Comparison of ENCODE assay signal across 26 cellular contexts in the genomic region with DNA sequence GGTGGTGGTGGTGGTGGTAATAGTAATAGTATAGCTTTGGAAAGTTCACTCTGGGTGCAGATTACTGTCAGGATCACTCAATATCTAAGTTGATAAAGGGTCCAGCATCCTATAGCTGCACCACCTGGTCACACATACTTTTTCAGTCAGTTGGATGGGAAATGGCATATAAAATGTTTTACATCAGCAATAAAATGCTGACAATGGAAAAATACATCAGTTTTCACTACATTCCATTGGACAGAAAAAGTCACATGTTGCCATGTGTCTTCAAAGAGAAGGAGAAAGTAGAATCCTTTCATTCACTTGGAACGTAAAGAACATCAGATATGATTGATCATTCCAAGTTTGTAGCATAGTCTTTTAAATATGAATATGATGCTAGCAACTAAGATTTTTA.
DNase-seq lines count a peak whose midpoint lies in the region; ATAC-seq, FAIRE-seq and TF ChIP-seq lines count a peak whose summit lies in the region.
"Had no signal": no experiment of that assay in that cellular context is flagged by ENCODE, and none has a peak within 500 bp of the region (broad histone marks: within the 10 kb centered on the region; RNA-seq: fewer than 3 reads in every experiment).

No MANE protein-coding gene starts in this region.

- no peaks in the 10 kb centered on the region for H3K9me2 ChIP-seq in Karpas-422 (replicated peaks; ENCODE audit: insufficient read depth, low read length)

- no peaks in the 10 kb centered on the region for H3K9me1 ChIP-seq in K562 (ENCODE audit: control insufficient read depth, insufficient read depth, low read length)

- H4K20me1 ChIP-seq in HepG2 (ENCODE audit: insufficient read depth, low read length) = no peaks in the 10 kb centered on the region
- no peaks in the 10 kb centered on the region for H4K20me1 ChIP-seq in Karpas-422 (ENCODE audit: insufficient read depth, low read depth, low read length)
- no peaks in the 10 kb centered on the region for H4K20me1 ChIP-seq in K562 (replicated peaks; ENCODE audit: control insufficient read depth, insufficient read depth, low read length)
- H4K20me1 ChIP-seq: BLaER1 treated with 17β-estradiol and CSF1 and Interleukin-3, amounts not matched to agents 10 nM and 100 nM had no signal

- H3K4me1 ChIP-seq in HepG2 (ENCODE audit: insufficient read depth, low read length) = no peaks in the 10 kb centered on the region
- H3K4me1 ChIP-seq in right lobe of liver = no peaks in the 10 kb centered on the region
- H3K4me1 ChIP-seq in Karpas-422 (ENCODE audit: low read length) = peaks cover 14% of the 10 kb centered on the region
- no peaks in the 10 kb centered on the region for H3K4me1 ChIP-seq in K562 (replicated peaks in 1 of 2; ENCODE audit: control insufficient read depth in 2 of 2, insufficient read depth in 2 of 2, low read length in 2 of 2)
- H3K4me1 ChIP-seq: BLaER1 treated with 17β-estradiol and CSF1 and Interleukin-3, amounts not matched to agents 10 nM and 100 nM; Caco-2 had no signal

- POLR2A ChIA-PET in HepG2 (lab: Yijun Ruan, JAX) (no interaction called here), K562 (lab: Yijun Ruan, JAX) (no interaction called here)

- 11% methylated on average over 1 of the region's 1 CpG for WGBS in HepG2 (ENCODE audit: low lambda C conversion rate)
- WGBS in right lobe of liver (ENCODE audit: insufficient coverage, low coverage, low lambda C conversion rate, missing lambda C conversion rate) = 50% methylated on average over 1 of the region's 1 CpG
- WGBS in K562 (ENCODE audit: insufficient coverage, low coverage, missing lambda C conversion rate) = 0% methylated on average over 1 of the region's 1 CpG

- no peaks in the 10 kb centered on the region for H3K9me3 ChIP-seq in HepG2 (ENCODE audit: low read length)
- no peaks in the 10 kb centered on the region for H3K9me3 ChIP-seq in right lobe of liver
- no peaks in the 10 kb centered on the region for H3K9me3 ChIP-seq in Karpas-422 (ENCODE audit: low read length)
- no peaks in the 10 kb centered on the region for H3K9me3 ChIP-seq in K562 (replicated peaks; ENCODE audit: control insufficient read depth, insufficient read depth, low read depth, low read length)
- H3K9me3 ChIP-seq: BLaER1 treated with 17β-estradiol and CSF1 and Interleukin-3, amounts not matched to agents 10 nM and 100 nM; Caco-2 had no signal

- in situ Hi-C loops in HepG2 (cut with HindIII; ENCODE audit: extremely low pct_ligation_motif_present, low pct_unique_long_range_greater_than_20kb) (no loop called here), K562 (cut with MboI) (no loop called here)

- DNase-seq in HepG2 (ENCODE audit: low spot score) (no peak), right lobe of liver (no peak), D721Med (ENCODE audit: insufficient read length, low spot score) (no peak), Karpas-422 (no peak), K562 (ENCODE audit: extremely low read depth in 1 of 4, low spot score in 3 of 4) (no peak)
- no peak for DNase-seq in activated effector memory CD4-positive, alpha-beta T cell treated with anti-CD3 and anti-CD28 coated beads, Interleukin-2, amount 50 U/mL, for 16 hours
- DNase-seq: 8988T; AML-193; Caco-2; Calu3; CD4-positive, alpha-beta T cell; CD8-positive, alpha-beta T cell; DMS 273 treated with DMSO at 0.1 percent for 48 hours; DMS153; DMS53; DMS79; DND-41; EL; GDM1 had no signal

- no peak overlapping the region for H3K27ac ChIP-seq in HepG2 (ENCODE audit: extremely low read length, insufficient read depth, low read length)
- H3K27ac ChIP-seq in right lobe of liver = no peak overlapping the region
- H3K27ac ChIP-seq in Karpas-422 (ENCODE audit: low read length) = no peak overlapping the region
- H3K27ac ChIP-seq in K562 (ENCODE audit: extremely low read depth, low read depth, low read length) = no peak overlapping the region
- H3K27ac ChIP-seq: BLaER1 treated with 17β-estradiol and CSF1 and Interleukin-3, amounts not matched to agents 10 nM and 100 nM; C4-2B had no signal

- BruUV-seq in HepG2 (replicated peaks; lab: Mats Ljungman, UMichigan) (no TSS peak), K562 (replicated peaks; lab: Mats Ljungman, UMichigan) (no TSS peak)

- TF ChIP-seq EP300 in HepG2 (IDR thresholded peaks at IDR 0.05; ENCODE audit: low read depth in 2 of 2, low read length in 2 of 2) (no peak), HepG2 (CRISPR knock-in tag; IDR thresholded peaks at IDR 0.05; ENCODE audit: borderline replicate concordance) (no peak), K562 (IDR thresholded peaks at IDR 0.05; ENCODE audit: low read length) (no peak)

- TF ChIP-seq CTCF in HepG2 (CRISPR knock-in tag; IDR thresholded peaks at IDR 0.05) (no peak), right lobe of liver (IDR thresholded peaks at IDR 0.05) (no peak), D721Med (IDR thresholded peaks at IDR 0.05; ENCODE audit: insufficient read depth, missing control alignments) (no peak), K562 (IDR thresholded peaks at IDR 0.05 in 2 of 3, conservative IDR thresholded peaks at IDR 0.05 in 1 of 3; ENCODE audit: insufficient read depth in 2 of 3, low read depth in 1 of 3, low read length in 3 of 3) (no peak)

- FAIRE-seq in HepG2 (lab: Jason Lieb, UNC) (no peak), D721Med (lab: Jason Lieb, UNC) (peak; percentile 6), K562 (lab: Jason Lieb, UNC) (no peak)
- FAIRE-seq: GM12878, GM12892, GM18507 had no signal

- H3K9ac ChIP-seq in HepG2 (ENCODE audit: insufficient read depth, low read depth, low read length) = no peak overlapping the region
- H3K9ac ChIP-seq in Karpas-422 (ENCODE audit: low read length) = no peak overlapping the region
- H3K9ac ChIP-seq in K562 (ENCODE audit: insufficient read depth in 1 of 2, low read depth in 2 of 2, low read length in 2 of 2) = no peak overlapping the region
- H3K9ac ChIP-seq: BLaER1 treated with 17β-estradiol and CSF1 and Interleukin-3, amounts not matched to agents 10 nM and 100 nM had no signal

- H3K79me2 ChIP-seq in HepG2 (ENCODE audit: insufficient read depth, low read length) = no peaks in the 10 kb centered on the region
- no peaks in the 10 kb centered on the region for H3K79me2 ChIP-seq in Karpas-422 (ENCODE audit: low read length)
- no peaks in the 10 kb centered on the region for H3K79me2 ChIP-seq in K562 (ENCODE audit: control insufficient read depth, insufficient read depth, low read length)

- H3K36me3 ChIP-seq in HepG2 (replicated peaks in 1 of 2; ENCODE audit: control insufficient read depth in 1 of 2, insufficient read depth in 2 of 2, low read length in 2 of 2) (no peaks in the 10 kb centered on the region), right lobe of liver (no peaks in the 10 kb centered on the region), Karpas-422 (ENCODE audit: insufficient read depth, low read length) (no peaks in the 10 kb centered on the region), K562 (ENCODE audit: control insufficient read depth, insufficient read depth, low read length) (no peaks in the 10 kb centered on the region)
- H3K36me3 ChIP-seq: BLaER1 treated with 17β-estradiol and CSF1 and Interleukin-3, amounts not matched to agents 10 nM and 100 nM had no signal

- intact Hi-C loops in HepG2 (cut with micrococcal nuclease; ENCODE audit: unreplicated experiment) = no loop called here
- intact Hi-C loops in right lobe of liver (cut with DNase I) = no loop called here
- intact Hi-C loops in K562 (cut with micrococcal nuclease) = no loop called here

- H2AFZ ChIP-seq in HepG2 (ENCODE audit: low read length) (no peak overlapping the region), Karpas-422 (ENCODE audit: low read length) (peak overlapping the region; percentile 88), K562 (ENCODE audit: low read depth, low read length) (no peak overlapping the region)

- H3K27me3 ChIP-seq in HepG2 (ENCODE audit: control insufficient read depth in 1 of 2, insufficient read depth in 2 of 2, low read length in 2 of 2) = no peaks in the 10 kb centered on the region
- no peaks in the 10 kb centered on the region for H3K27me3 ChIP-seq in right lobe of liver
- H3K27me3 ChIP-seq in Karpas-422 (ENCODE audit: low read length) = no peaks in the 10 kb centered on the region
- H3K27me3 ChIP-seq in K562 (ENCODE audit: control insufficient read depth in 2 of 2, insufficient read depth in 2 of 2, low read length in 2 of 2) = no peaks in the 10 kb centered on the region
- H3K27me3 ChIP-seq: BLaER1 treated with 17β-estradiol and CSF1 and Interleukin-3, amounts not matched to agents 10 nM and 100 nM had no signal

- H3K4me3 ChIP-seq in HepG2 (replicated peaks in 1 of 3; ENCODE audit: insufficient read depth in 1 of 3, low read depth in 2 of 3, low read length in 3 of 3) (no peak overlapping the region), right lobe of liver (no peak overlapping the region), Karpas-422 (ENCODE audit: low read length) (no peak overlapping the region), K562 (no peak overlapping the region)
- H3K4me3 ChIP-seq: BLaER1 treated with 17β-estradiol and CSF1 and Interleukin-3, amounts not matched to agents 10 nM and 100 nM; GM12878 had no signal

- H3K4me2 ChIP-seq in HepG2 (ENCODE audit: low read depth, low read length) (no peak overlapping the region), Karpas-422 (ENCODE audit: low read depth, low read length, poor library complexity, severe bottlenecking) (no peak overlapping the region), K562 (ENCODE audit: insufficient read depth, low read length) (no peak overlapping the region)
- H3K4me2 ChIP-seq: BLaER1 treated with 17β-estradiol and CSF1 and Interleukin-3, amounts not matched to agents 10 nM and 100 nM had no signal

- TF ChIP-seq RAD21 in HepG2 (CRISPR knock-in tag; IDR thresholded peaks at IDR 0.05) (no peak), K562 (CRISPR knock-in tag; conservative IDR thresholded peaks at IDR 0.05 in 1 of 2, IDR thresholded peaks at IDR 0.05 in 1 of 2) (no peak)

- no peak for TF ChIP-seq POLR2A in HepG2 (IDR thresholded peaks at IDR 0.05; ENCODE audit: insufficient read depth in 1 of 2, low read depth in 2 of 2, low read length in 2 of 2)
- no peak for TF ChIP-seq POLR2A in right lobe of liver (IDR thresholded peaks at IDR 0.05)
- no peak for TF ChIP-seq POLR2A in K562 (conservative IDR thresholded peaks at IDR 0.05)

- CTCF ChIA-PET in HepG2 (lab: Yijun Ruan, JAX; ENCODE audit: low intra/inter-chr PET ratio, low total read pairs) = no interaction called here
- CTCF ChIA-PET in K562 (lab: Yijun Ruan, JAX; ENCODE audit: low intra/inter-chr PET ratio) = no interaction called here

- ATAC-seq in HepG2 (no peak), right lobe of liver (no peak), K562 (no peak), HG02970 (IDR thresholded peaks at IDR 0.05; ENCODE audit: low FRiP score, unreplicated experiment) (no peak), HG02763 (IDR thresholded peaks at IDR 0.05; ENCODE audit: unreplicated experiment) (no peak)
- ATAC-seq: CD8-positive, alpha-beta T cell; GM12878 had no signal

TF ChIP-seq in HepG2, 621 proteins besides CTCF, POLR2A, EP300 and RAD21 (continues in another document):
- peak; percentile 82 to 93 for TF ChIP-seq MAFK (conservative IDR thresholded peaks at IDR 0.05 in 1 of 2, IDR thresholded peaks at IDR 0.05 in 1 of 2; ENCODE audit: low read length in 2 of 2)
- TF ChIP-seq MAFF (IDR thresholded peaks at IDR 0.05; ENCODE audit: low read depth, low read length) = peak; percentile 93

TF ChIP-seq in K562, 482 proteins besides CTCF, POLR2A, EP300 and RAD21 (continues in another document):
- TF ChIP-seq RFX1 (IDR thresholded peaks at IDR 0.05) (no peak), MAFK (IDR thresholded peaks at IDR 0.05; ENCODE audit: low read length) (peak; percentile 56), GABPB2 (CRISPR knock-in tag; conservative IDR thresholded peaks at IDR 0.05) (no peak), KHSRP (IDR thresholded peaks at IDR 0.05) (no peak)
